Comparison of ENCODE assay signal across 8 cellular contexts in the genomic region with DNA sequence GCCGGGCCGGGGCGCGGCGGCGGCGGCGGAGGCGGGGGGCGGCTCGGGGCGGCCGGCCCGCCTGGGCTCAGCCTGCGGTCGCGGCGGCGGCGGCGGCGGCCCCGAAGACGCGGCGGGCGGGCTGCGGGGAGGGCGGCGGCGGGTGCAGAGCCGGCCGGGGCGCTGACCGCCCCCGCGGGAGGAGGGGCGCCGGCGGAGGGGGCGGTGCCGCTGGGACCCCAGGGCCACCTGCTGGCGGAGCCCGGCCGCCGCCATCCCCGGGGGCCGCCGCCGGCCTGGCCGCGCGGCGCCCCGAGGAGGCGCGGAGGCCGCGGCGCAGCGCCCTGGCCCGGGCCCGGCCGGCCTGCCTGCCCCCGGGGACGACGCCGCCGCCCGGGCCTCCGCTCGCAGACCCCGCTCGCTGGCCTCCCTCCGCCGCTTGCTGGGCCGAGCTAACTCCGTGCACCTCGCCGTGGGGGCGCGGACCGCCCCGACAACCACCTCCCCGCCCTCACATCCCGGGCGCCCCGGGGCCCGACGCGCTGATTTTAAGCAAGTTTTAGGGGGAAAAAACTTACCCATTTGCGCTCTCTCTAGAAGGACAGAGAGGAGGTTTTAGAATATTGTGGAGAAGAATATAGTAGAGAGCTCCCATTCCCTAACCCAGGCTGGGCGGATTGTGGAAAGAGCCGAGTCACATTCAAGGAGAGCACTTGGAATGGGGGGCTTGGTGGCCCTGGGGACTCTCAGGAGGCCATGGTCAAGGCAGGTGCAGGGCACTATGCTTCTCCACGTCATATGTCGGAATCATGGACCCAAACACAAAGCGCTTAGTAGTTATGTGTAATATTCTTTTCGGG. TPM values are rescaled to one million over a fixed set of nuclear protein-coding genes. Genes with fewer than 3 reads are reported as not detected.
DNase-seq lines count a peak whose midpoint lies in the region; ATAC-seq and TF ChIP-seq lines count a peak whose summit lies in the region.

A gene with protein sequence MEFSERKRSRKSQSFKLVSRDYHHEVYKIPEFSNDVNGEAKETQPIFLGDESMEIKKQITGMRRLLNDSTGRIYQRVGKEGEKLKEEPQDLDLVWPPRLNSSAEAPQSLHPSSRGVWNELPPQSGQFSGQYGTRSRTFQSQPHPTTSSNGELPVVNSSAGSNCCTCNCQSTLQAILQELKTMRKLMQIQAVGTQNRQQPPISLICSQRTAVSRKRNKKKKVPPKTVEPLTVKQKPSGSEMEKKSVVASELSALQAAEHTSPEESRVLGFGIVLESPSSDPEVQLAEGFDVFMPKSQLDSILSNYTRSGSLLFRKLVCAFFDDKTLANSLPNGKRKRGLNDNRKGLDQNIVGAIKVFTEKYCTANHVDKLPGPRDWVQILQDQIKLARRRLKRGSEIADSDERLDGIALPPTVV (minus strand): TSS at position 140 of the 839 bp plus-strand sequence. CDS start 481 bp downstream, outside the sequence.

- peak within 1 kb of the TSS; percentile 92 for H2AFZ ChIP-seq in KMS-11 (ENCODE audit: low read depth)

- H3K4me3 ChIP-seq in KMS-11 (IDR thresholded peaks at IDR 0.05; ENCODE audit: insufficient read depth, low read depth, low read length): no peak within 1 kb of the TSS
- peak within 1 kb of the TSS; percentile 56 to 94 (median 72) for H3K4me3 ChIP-seq in breast epithelium
- peak within 1 kb of the TSS; percentile 14 to 49 (median 27) for H3K4me3 ChIP-seq in skin epidermis

- intact Hi-C loops in breast epithelium (cut with DNase I; ENCODE audit: low total_unique reads): no loop called here

- H3K27me3 Mint-ChIP-seq in immature natural killer cell (ENCODE audit: low read depth in 3 of 3): peaks cover 7 to 35% (median 18%) of the 10 kb centered on the region in 3 donors

- H3K27ac ChIP-seq in KMS-11 (no peak within 1 kb of the TSS), breast epithelium (peak within 1 kb of the TSS; percentile 75 to 84), skin epidermis (peak within 1 kb of the TSS in 7 of 21 experiments; percentile 26 to 70 (median 56))

- peak within 1 kb of the TSS; percentile 68 for H3K9ac ChIP-seq in ES-I3 (ENCODE audit: low read depth, low read length)
- H3K9ac ChIP-seq in KMS-11: no peak within 1 kb of the TSS; the same call in 1 of the 2 replicates

- no peaks in the 10 kb centered on the region for H3K9me3 Mint-ChIP-seq in immature natural killer cell

- H4K20me1 ChIP-seq in KMS-11 (ENCODE audit: insufficient read depth): no peaks in the 10 kb centered on the region

- H3K4me1 Mint-ChIP-seq in immature natural killer cell: peaks cover 7 to 13% of the 10 kb centered on the region in 2 donors

- peaks cover 19% of the 10 kb centered on the region for H3K27me3 ChIP-seq in KMS-11 (ENCODE audit: insufficient read depth, low read depth)
- no peaks in the 10 kb centered on the region for H3K27me3 ChIP-seq in breast epithelium

- no peaks in the 10 kb centered on the region for H3K36me3 ChIP-seq in ES-I3 (ENCODE audit: insufficient read depth, low read length)
- H3K36me3 ChIP-seq in KMS-11 (ENCODE audit: insufficient read depth): no peaks in the 10 kb centered on the region
- no peaks in the 10 kb centered on the region for H3K36me3 ChIP-seq in breast epithelium

- H3K27ac Mint-ChIP-seq in immature natural killer cell: no peak within 1 kb of the TSS

- ATAC-seq in GM21576 (IDR thresholded peaks at IDR 0.05; ENCODE audit: unreplicated experiment): no peak
- ATAC-seq in GM21381 (IDR thresholded peaks at IDR 0.05; ENCODE audit: unreplicated experiment): no peak

- peak within 1 kb of the TSS; percentile 68 to 83 (median 71) for H3K4me3 Mint-ChIP-seq in immature natural killer cell

- DNase-seq in breast epithelium (ENCODE audit: low spot score in 2 of 2) (no peak), immature natural killer cell (no peak), GOT3 (lab: John Stamatoyannopoulos, UW) (no peak)

- TF ChIP-seq CTCF in KMS-11 (conservative IDR thresholded peaks at IDR 0.05; ENCODE audit: low read depth, low read length): no peak
- TF ChIP-seq CTCF in breast epithelium (IDR thresholded peaks at IDR 0.05): no peak

- H3K4me1 ChIP-seq in ES-I3 (ENCODE audit: insufficient read depth, low read length) (peaks cover 11% of the 10 kb centered on the region; the same call in 1 of the 2 replicates), KMS-11 (ENCODE audit: low read depth, poor library complexity, severe bottlenecking) (peaks cover 4% of the 10 kb centered on the region), breast epithelium (no peaks in the 10 kb centered on the region)

- H3K9me3 ChIP-seq in ES-I3 (ENCODE audit: control insufficient read depth, insufficient read depth, low read length) (no peaks in the 10 kb centered on the region), breast epithelium (no peaks in the 10 kb centered on the region)

- peak within 1 kb of the TSS; percentile 91 for H3K4me2 ChIP-seq in KMS-11

- peaks cover 0 to 5% (median 0%) of the 10 kb centered on the region in 3 donors for H3K36me3 Mint-ChIP-seq in immature natural killer cell

- H3K79me2 ChIP-seq in KMS-11 (ENCODE audit: insufficient read depth, low read depth): no peaks in the 10 kb centered on the region

- no peak for TF ChIP-seq POLR2A in breast epithelium (IDR thresholded peaks at IDR 0.05)

RNA-seq across cellular contexts. Expression of the gene that starts here (rescaled TPM):
- 10 to 100 TPM in 2 of 3 donors, 1 to 10 TPM in 1; 9.9 to 19.3 (median 17.7) TPM for total RNA-seq in breast epithelium
- polyA plus RNA-seq in immature natural killer cell: not detected
